In the genomic region with DNA sequence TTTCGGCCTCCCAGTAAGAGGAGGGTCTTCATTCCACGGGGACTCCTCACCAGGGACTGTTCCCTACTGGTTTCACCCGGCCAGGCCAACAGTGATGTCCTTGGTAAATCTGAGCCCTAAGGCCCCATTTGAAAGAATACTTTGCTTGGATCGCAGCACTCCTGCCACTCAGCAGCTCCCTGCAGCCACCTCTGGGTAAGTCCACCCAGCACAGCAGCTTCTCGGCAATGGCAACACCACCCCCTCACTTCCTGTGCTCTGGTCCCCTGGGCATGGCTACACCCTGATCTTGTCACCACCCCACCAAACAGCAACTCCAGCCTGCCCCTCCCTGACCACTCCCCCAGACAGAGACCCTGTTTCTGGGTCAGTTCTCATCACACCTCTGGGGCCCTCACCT, we compare ENCODE assay signal across 20 cellular contexts.
DNase-seq lines count a peak whose midpoint lies in the region; ATAC-seq, FAIRE-seq and TF ChIP-seq lines count a peak whose summit lies in the region.
"Had no signal": no experiment of that assay in that cellular context is flagged by ENCODE, and none has a peak within 500 bp of the region (broad histone marks: within the 10 kb centered on the region; RNA-seq: fewer than 3 reads in every experiment).

No MANE protein-coding gene starts in this region.

- SMC1A ChIA-PET in GM12878 (lab: Charles Lee; ENCODE audit: uncharacterized antibody, unreplicated experiment) = interaction anchor here (1.4 kb wide), 1 partner anchor 60 kb away, joined by 3 read pairs; no protein-coding TSS in a partner anchor

- H3K27ac ChIP-seq in GM12878 (ENCODE audit: control insufficient read depth, insufficient read depth) (no peak overlapping the region), brain microvascular endothelial cell (no peak overlapping the region)
- H3K27ac ChIP-seq: Peyer's patch had no signal

- TF ChIP-seq CTCF in GM12878 (IDR thresholded peaks at IDR 0.05 in 2 of 3, conservative IDR thresholded peaks at IDR 0.05 in 1 of 3; ENCODE audit: control insufficient read depth in 2 of 3, extremely low read depth in 1 of 3, insufficient read depth in 1 of 3, low read depth in 3 of 3, low read length in 3 of 3) (no peak), brain microvascular endothelial cell (IDR thresholded peaks at IDR 0.05; ENCODE audit: low read depth, low read length, missing control alignments) (no peak)

- FAIRE-seq in GM12878 (lab: Jason Lieb, UNC) = no peak

- no peaks in the 10 kb centered on the region for H3K4me1 ChIP-seq in GM12878 (ENCODE audit: control insufficient read depth, insufficient read depth, low read length)
- H3K4me1 ChIP-seq: Peyer's patch had no signal

- no peak overlapping the region for H3K4me2 ChIP-seq in GM12878 (ENCODE audit: control insufficient read depth, insufficient read depth)
- H3K4me2 ChIP-seq: SK-N-SH had no signal

- RAD21 ChIA-PET in GM12878 (lab: Charles Lee; ENCODE audit: unreplicated experiment) = interaction anchor here (0.6 kb wide), 1 partner anchor 93 kb away, joined by 3 read pairs; no protein-coding TSS in a partner anchor

- H2AFZ ChIP-seq in GM12878 (ENCODE audit: control insufficient read depth, low read depth, low read length) = no peak overlapping the region

- peaks cover 23% of the 10 kb centered on the region for H3K4me1 Mint-ChIP-seq in stimulated activated effector memory CD8-positive, alpha-beta T cell treated with anti-CD3 and anti-CD28 coated beads, Interleukin-12 subunit alpha, Interleukin-12 subunit beta, amount 100 ng/mL, for 72 hours

- no peak for TF ChIP-seq RAD21 in GM12878 (IDR thresholded peaks at IDR 0.05; ENCODE audit: insufficient read depth, low read depth, low read length)

- POLR2A ChIA-PET in GM12878 (lab: Charles Lee) = no interaction called here

- ATAC-seq in HG03378 (IDR thresholded peaks at IDR 0.05; ENCODE audit: unreplicated experiment) (peak; percentile 77), GM12878 (peak; percentile 74)
- ATAC-seq in stimulated activated effector memory CD8-positive, alpha-beta T cell treated with anti-CD3 and anti-CD28 coated beads, Interleukin-12 subunit alpha, Interleukin-12 subunit beta, amount 100 ng/mL, for 72 hours = peak; percentile 57

- CTCF ChIA-PET in GM12878 (lab: Yijun Ruan, JAX) = interaction anchor here (0.9 to 1.8 kb wide), 5 partner anchors 9 to 61 kb away, joined by 4 to 15 read pairs (median 5); no protein-coding TSS in a partner anchor

- no peaks in the 10 kb centered on the region for H3K9me3 Mint-ChIP-seq in stimulated activated effector memory CD8-positive, alpha-beta T cell treated with anti-CD3 and anti-CD28 coated beads, Interleukin-12 subunit alpha, Interleukin-12 subunit beta, amount 100 ng/mL, for 72 hours

- no TSS peak for BruUV-seq in GM12878 (replicated peaks; lab: Mats Ljungman, UMichigan)

- H3K36me3 ChIP-seq in GM12878 (ENCODE audit: control insufficient read depth in 2 of 2, insufficient read depth in 2 of 2, low read length in 1 of 2) (no peaks in the 10 kb centered on the region), brain microvascular endothelial cell (replicated peaks) (no peaks in the 10 kb centered on the region)
- H3K36me3 ChIP-seq: Peyer's patch had no signal

- H3K9me3 ChIP-seq in GM12878 (replicated peaks; ENCODE audit: control insufficient read depth, insufficient read depth, low read length) = no peaks in the 10 kb centered on the region
- H3K9me3 ChIP-seq: Peyer's patch, SK-N-SH had no signal

- no peak overlapping the region for H3K4me3 Mint-ChIP-seq in stimulated activated effector memory CD8-positive, alpha-beta T cell treated with anti-CD3 and anti-CD28 coated beads, Interleukin-12 subunit alpha, Interleukin-12 subunit beta, amount 100 ng/mL, for 72 hours
- H3K4me3 Mint-ChIP-seq: H9 had no signal

- intact Hi-C loops in GM12878 (cut with micrococcal nuclease; ENCODE audit: unreplicated experiment) = no loop called here

- H3K27me3 ChIP-seq in GM12878 (replicated peaks in 1 of 2; ENCODE audit: control insufficient read depth in 2 of 2, insufficient read depth in 2 of 2, low read length in 1 of 2) (peaks cover 0 to 3% of the 10 kb centered on the region in 2 experiments; a peak in 1 of 4 replicates), brain microvascular endothelial cell (replicated peaks) (no peaks in the 10 kb centered on the region)
- H3K27me3 ChIP-seq: Peyer's patch had no signal

- H4K20me1 ChIP-seq in GM12878 (ENCODE audit: control insufficient read depth, insufficient read depth) = no peaks in the 10 kb centered on the region

- H3K9ac ChIP-seq in GM12878 (ENCODE audit: control insufficient read depth, insufficient read depth, low read length) = no peak overlapping the region
- H3K9ac ChIP-seq: SK-N-SH had no signal

- DNase-seq in NK-92 treated with Interleukin-12 subunit alpha and Interleukin-12 subunit beta, amount 100 ng/mL, for 24 hours (lab: John Stamatoyannopoulos, UW) = peak; percentile 10
- DNase-seq in NK-92 (lab: John Stamatoyannopoulos, UW; ENCODE audit: unreplicated experiment) (no peak), GM12878 (ENCODE audit: low read depth, low spot score) (no peak), NCI-H1048 (lab: John Stamatoyannopoulos, UW) (no peak), brain microvascular endothelial cell (no peak)
- no peak for DNase-seq in stimulated activated effector memory CD8-positive, alpha-beta T cell treated with anti-CD3 and anti-CD28 coated beads, Interleukin-12 subunit alpha, Interleukin-12 subunit beta, amount 100 ng/mL, for 72 hours (ENCODE audit: low spot score in 2 of 2)
- no peak for DNase-seq in stimulated activated CD4-positive, alpha-beta T cell treated with anti-CD3 and anti-CD28 coated beads, Interleukin-4, amount 100 ng/mL, for 1 hour
- DNase-seq: 8988T, DMS79 treated with DMSO at 0.1 percent for 48 hours, GF-D8, H9, Kasumi-1, NCI-H1436, NCI-H2081, NCI-H226, NCI-H526 treated with DMSO at 0.1 percent for 48 hours, Peyer's patch, Right ventricle myocardium superior, SK-N-SH had no signal

- 21% methylated on average over 5 of the region's 5 CpGs for WGBS in GM12878 (ENCODE audit: insufficient coverage, insufficient replicate concordance, low lambda C conversion rate, missing lambda C conversion rate)

- peaks cover 5% of the 10 kb centered on the region for H3K36me3 Mint-ChIP-seq in stimulated activated effector memory CD8-positive, alpha-beta T cell treated with anti-CD3 and anti-CD28 coated beads, Interleukin-12 subunit alpha, Interleukin-12 subunit beta, amount 100 ng/mL, for 72 hours

- H3K4me3 ChIP-seq in GM12878 (no peak overlapping the region), brain microvascular endothelial cell (ENCODE audit: low read depth, low read length) (no peak overlapping the region)
- H3K4me3 ChIP-seq: Peyer's patch had no signal

- no peak for TF ChIP-seq POLR2A in GM12878 (IDR thresholded peaks at IDR 0.05; ENCODE audit: low read depth, low read length)

- no peaks in the 10 kb centered on the region for H3K79me2 ChIP-seq in GM12878 (ENCODE audit: control insufficient read depth, insufficient read depth, low read length)

- no peak for TF ChIP-seq EP300 in GM12878 (IDR thresholded peaks at IDR 0.05; ENCODE audit: borderline replicate concordance in 1 of 2, control insufficient read depth in 1 of 2, low read depth in 2 of 2, low read length in 2 of 2)

- in situ Hi-C loops in GM12878 (cut with MboI) = no loop called here
- in situ Hi-C loops in brain microvascular endothelial cell (cut with HindIII; ENCODE audit: low pct_ligation_motif_present, low sequenced_read_pairs) = no loop called here

- H3K27ac Mint-ChIP-seq in stimulated activated effector memory CD8-positive, alpha-beta T cell treated with anti-CD3 and anti-CD28 coated beads, Interleukin-12 subunit alpha, Interleukin-12 subunit beta, amount 100 ng/mL, for 72 hours = no peak overlapping the region
- H3K27ac Mint-ChIP-seq: H9 had no signal

TF ChIP-seq in GM12878, 131 proteins besides CTCF, POLR2A, EP300 and RAD21:
- TF ChIP-seq MEF2B (IDR thresholded peaks at IDR 0.05; ENCODE audit: partially characterized antibody, poor library complexity, severe bottlenecking) = peak; percentile 22
- TF ChIP-seq, protein P1, sequence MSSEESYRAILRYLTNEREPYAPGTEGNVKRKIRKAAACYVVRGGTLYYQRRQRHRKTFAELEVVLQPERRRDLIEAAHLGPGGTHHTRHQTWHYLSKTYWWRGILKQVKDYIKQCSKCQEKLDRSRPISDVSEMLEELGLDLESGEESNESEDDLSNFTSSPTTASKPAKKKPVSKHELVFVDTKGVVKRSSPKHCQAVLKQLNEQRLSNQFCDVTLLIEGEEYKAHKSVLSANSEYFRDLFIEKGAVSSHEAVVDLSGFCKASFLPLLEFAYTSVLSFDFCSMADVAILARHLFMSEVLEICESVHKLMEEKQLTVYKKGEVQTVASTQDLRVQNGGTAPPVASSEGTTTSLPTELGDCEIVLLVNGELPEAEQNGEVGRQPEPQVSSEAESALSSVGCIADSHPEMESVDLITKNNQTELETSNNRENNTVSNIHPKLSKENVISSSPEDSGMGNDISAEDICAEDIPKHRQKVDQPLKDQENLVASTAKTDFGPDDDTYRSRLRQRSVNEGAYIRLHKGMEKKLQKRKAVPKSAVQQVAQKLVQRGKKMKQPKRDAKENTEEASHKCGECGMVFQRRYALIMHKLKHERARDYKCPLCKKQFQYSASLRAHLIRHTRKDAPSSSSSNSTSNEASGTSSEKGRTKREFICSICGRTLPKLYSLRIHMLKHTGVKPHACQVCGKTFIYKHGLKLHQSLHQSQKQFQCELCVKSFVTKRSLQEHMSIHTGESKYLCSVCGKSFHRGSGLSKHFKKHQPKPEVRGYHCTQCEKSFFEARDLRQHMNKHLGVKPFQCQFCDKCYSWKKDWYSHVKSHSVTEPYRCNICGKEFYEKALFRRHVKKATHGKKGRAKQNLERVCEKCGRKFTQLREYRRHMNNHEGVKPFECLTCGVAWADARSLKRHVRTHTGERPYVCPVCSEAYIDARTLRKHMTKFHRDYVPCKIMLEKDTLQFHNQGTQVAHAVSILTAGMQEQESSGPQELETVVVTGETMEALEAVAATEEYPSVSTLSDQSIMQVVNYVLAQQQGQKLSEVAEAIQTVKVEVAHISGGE (CRISPR knock-in tag; IDR thresholded peaks at IDR 0.05) = no peak
TF ChIP-seq in GM12878: peak in this region for 1.
